In the genomic region with DNA sequence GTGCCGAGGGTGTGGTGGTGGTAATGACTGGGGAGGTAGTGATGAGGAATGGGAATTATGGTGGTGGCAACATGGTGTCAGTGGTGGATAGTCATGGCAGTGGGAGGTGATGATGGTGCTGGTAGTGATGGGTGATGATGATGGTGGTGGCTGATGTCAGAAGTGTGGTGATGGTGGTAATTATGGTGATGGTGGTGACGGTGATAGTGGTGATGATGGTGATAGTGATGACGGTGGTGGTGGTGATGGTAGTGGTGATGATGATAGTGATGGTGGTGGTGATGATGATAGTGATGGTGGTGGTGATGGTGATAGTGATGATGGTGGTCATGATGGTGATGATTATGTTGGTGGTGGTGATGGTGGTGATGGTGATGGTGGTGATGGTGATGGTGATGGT, we compare ENCODE assay signal across 20 cellular contexts.
"Had no signal": no experiment of that assay in that cellular context is flagged by ENCODE, and none has a peak within 500 bp of the region (broad histone marks: within the 10 kb centered on the region; RNA-seq: fewer than 3 reads in every experiment).

No MANE protein-coding gene starts in this region.

- H3K4me1 ChIP-seq: esophagus muscularis mucosa, gastrocnemius medialis, left ventricle myocardium inferior, parathyroid adenoma, prostate gland, upper lobe of left lung, uterus had no signal

- H3K9me3 ChIP-seq: esophagus muscularis mucosa, gastrocnemius medialis, left ventricle myocardium inferior, prostate gland, thyroid gland, upper lobe of left lung, uterus had no signal

- DNase-seq: effector memory CD4-positive, alpha-beta T cell; gastrocnemius medialis; left cardiac atrium; left ventricle myocardium inferior; mesenchymal stem cell; midbrain; occipital lobe; stimulated activated CD4-positive, alpha-beta T cell treated with anti-CD3 and anti-CD28 coated beads, Interleukin-2, amount 100 ng/mL, for 24 hours; stimulated activated CD4-positive, alpha-beta T cell treated with anti-CD3 and anti-CD28 coated beads, Interleukin-4, amount 100 ng/mL, for 4 hours; stimulated activated naive B cell treated with anti-CD40 and anti-IgM and Interleukin-4, amounts not matched to agents 10 μg/mL and 1 μg/mL and 100 μg/mL, for 72 hours; thyroid gland; upper lobe of left lung; uterus had no signal

- H3K4me3 ChIP-seq: esophagus muscularis mucosa, gastrocnemius medialis, left ventricle myocardium inferior, lung, prostate gland, thyroid gland, upper lobe of left lung, uterus had no signal

- H3K79me2 ChIP-seq: parathyroid adenoma had no signal

- H3K36me3 ChIP-seq: esophagus muscularis mucosa, gastrocnemius medialis, left ventricle myocardium inferior, prostate gland, thyroid gland, upper lobe of left lung, uterus had no signal

- H3K4me1 Mint-ChIP-seq: stimulated activated naive B cell treated with anti-CD40 and anti-IgM and Interleukin-4, amounts not matched to agents 10 μg/mL and 1 μg/mL and 100 μg/mL, for 72 hours had no signal

- H3K36me3 Mint-ChIP-seq: natural killer cell treated with Interleukin-12 subunit alpha and Interleukin-12 subunit beta and Interleukin-15 and Interleukin-18, amount 100 ng/mL, for 72 hours; stimulated activated naive B cell treated with anti-CD40 and anti-IgM and Interleukin-4, amounts not matched to agents 10 μg/mL and 1 μg/mL and 100 μg/mL, for 72 hours had no signal

- ATAC-seq: gastrocnemius medialis; left cardiac atrium; natural killer cell treated with Interleukin-12 subunit alpha and Interleukin-12 subunit beta and Interleukin-15 and Interleukin-18, amount 100 ng/mL, for 72 hours; sciatic nerve; stimulated activated naive B cell treated with anti-CD40 and anti-IgM and Interleukin-4, amounts not matched to agents 10 μg/mL and 1 μg/mL and 100 μg/mL, for 72 hours had no signal

- H3K27ac Mint-ChIP-seq: natural killer cell treated with Interleukin-12 subunit alpha and Interleukin-12 subunit beta and Interleukin-15 and Interleukin-18, amount 100 ng/mL, for 72 hours; stimulated activated naive B cell treated with anti-CD40 and anti-IgM and Interleukin-4, amounts not matched to agents 10 μg/mL and 1 μg/mL and 100 μg/mL, for 72 hours had no signal

- H3K9ac ChIP-seq: parathyroid adenoma had no signal

- H3K27me3 ChIP-seq: thyroid gland had no signal

- H3K4me3 Mint-ChIP-seq: natural killer cell treated with Interleukin-12 subunit alpha and Interleukin-12 subunit beta and Interleukin-15 and Interleukin-18, amount 100 ng/mL, for 72 hours; stimulated activated naive B cell treated with anti-CD40 and anti-IgM and Interleukin-4, amounts not matched to agents 10 μg/mL and 1 μg/mL and 100 μg/mL, for 72 hours had no signal

- H3K27ac ChIP-seq: epithelial cell of prostate, esophagus muscularis mucosa, gastrocnemius medialis, left ventricle myocardium inferior, parathyroid adenoma, prostate gland, thyroid gland, upper lobe of left lung, uterus had no signal

- H2AFZ ChIP-seq: parathyroid adenoma had no signal
